Comparison of ENCODE assay signal across 30 cellular contexts in the genomic region with DNA sequence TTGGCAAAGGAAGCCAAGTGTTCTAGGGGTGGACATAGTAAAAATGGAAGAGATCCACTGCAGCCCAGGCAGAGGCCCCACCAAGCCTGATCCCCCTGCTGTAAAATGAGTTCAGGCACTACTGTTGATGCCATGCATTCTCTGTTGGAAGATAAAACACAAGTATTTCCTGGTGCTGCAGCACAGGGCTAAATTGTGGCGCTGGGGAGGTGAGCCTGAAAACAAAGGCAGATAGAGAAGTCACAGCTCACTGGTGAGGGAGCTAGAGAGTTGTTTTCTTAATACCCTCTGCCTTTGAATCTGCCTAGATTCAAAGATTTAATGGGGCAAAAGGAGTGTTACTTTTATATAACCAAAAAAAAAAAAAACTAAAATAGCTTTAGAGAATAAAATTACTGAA.
DNase-seq lines count a peak whose midpoint lies in the region; TF ChIP-seq lines count a peak whose summit lies in the region.
"Had no signal": no experiment of that assay in that cellular context is flagged by ENCODE, and none has a peak within 500 bp of the region (broad histone marks: within the 10 kb centered on the region; RNA-seq: fewer than 3 reads in every experiment).

No MANE protein-coding gene starts in this region.

- H3K79me2 ChIP-seq in H9 (ENCODE audit: insufficient read depth, low read length), result no peaks in the 10 kb centered on the region

- no peaks in the 10 kb centered on the region for H3K36me3 ChIP-seq in endodermal cell (ENCODE audit: control insufficient read depth, insufficient read depth, low read length)
- H3K36me3 ChIP-seq in subcutaneous abdominal adipose tissue (ENCODE audit: control insufficient read depth in 5 of 5, insufficient read depth in 5 of 5, low read length in 5 of 5), result no peaks in the 10 kb centered on the region
- H3K36me3 ChIP-seq: esophagus muscularis mucosa, HAP-1, heart right ventricle had no signal

- H3T11ph ChIP-seq in H9 (ENCODE audit: low read length), result no peak overlapping the region

- no peak overlapping the region for H3K14ac ChIP-seq in H9 (ENCODE audit: insufficient read depth, low read length)

- H3K27me3 Mint-ChIP-seq in H9 (ENCODE audit: low read depth) (peaks cover 6% of the 10 kb centered on the region), endodermal cell (ENCODE audit: insufficient read depth) (no peaks in the 10 kb centered on the region), mesothelial cell of epicardium (ENCODE audit: low read depth) (peaks cover 1% of the 10 kb centered on the region)
- H3K27me3 Mint-ChIP-seq in activated CD4-positive, alpha-beta T cell treated with anti-CD3 and anti-CD28 coated beads, Interleukin-2, amount 10 ng/mL, durations not matched to agents 7 days and 5 days, result peaks cover 23% of the 10 kb centered on the region

- POLR2A ChIA-PET in activated CD4-positive, alpha-beta T cell treated with anti-CD3 and anti-CD28 coated beads, Interleukin-2, amount 10 ng/mL, durations not matched to agents 7 days and 5 days (lab: Charles Lee), result no interaction called here

- no peak overlapping the region for H4K5ac ChIP-seq in H9 (ENCODE audit: insufficient read length, low read depth, low read length)

- CTCF ChIA-PET in activated CD4-positive, alpha-beta T cell treated with anti-CD3 and anti-CD28 coated beads, Interleukin-2, amount 10 ng/mL, durations not matched to agents 7 days and 5 days (lab: Charles Lee), result interaction anchor here (0.6 kb wide), 1 partner anchor 334 kb away, joined by 4 read pairs; no protein-coding TSS in a partner anchor

- H2BK20ac ChIP-seq in H9 (ENCODE audit: low read depth, low read length, poor library complexity, severe bottlenecking), result no peak overlapping the region

- 0 out of 7 replicates have a peak overlapping the region, but pooled peaks of 1 of the 3 experiments have one; percentile 70 for H3K27ac Mint-ChIP-seq in H9
- no peak overlapping the region for H3K27ac Mint-ChIP-seq in endodermal cell
- H3K27ac Mint-ChIP-seq in mesothelial cell of epicardium, result peak overlapping the region; percentile 35
- H3K27ac Mint-ChIP-seq in activated CD4-positive, alpha-beta T cell treated with anti-CD3 and anti-CD28 coated beads, Interleukin-2, amount 10 ng/mL, durations not matched to agents 7 days and 5 days, result no peak overlapping the region
- H3K27ac Mint-ChIP-seq: activated CD4-positive, alpha-beta memory T cell treated with anti-CD3 and anti-CD28 coated beads, Interleukin-2, amount 10 ng/mL, durations not matched to agents 7 days and 5 days; activated naive CD8-positive, alpha-beta T cell treated with anti-CD3 and anti-CD28 coated beads for 36 hours; stimulated activated effector memory CD8-positive, alpha-beta T cell treated with anti-CD3 and anti-CD28 coated beads, Interleukin-12 subunit alpha, Interleukin-12 subunit beta, amount 100 ng/mL, for 72 hours had no signal

- no peak overlapping the region for H3K56ac ChIP-seq in H9 (ENCODE audit: insufficient read length, low read depth, low read length)

- no peak overlapping the region for H2AFZ ChIP-seq in H9 (ENCODE audit: low read length)

- no peak overlapping the region for H3K18ac ChIP-seq in H9 (ENCODE audit: insufficient read length, low read depth, low read length)

- H3K4me3 Mint-ChIP-seq in H9 (no peak overlapping the region), endodermal cell (no peak overlapping the region), mesothelial cell of epicardium (no peak overlapping the region)
- no peak overlapping the region for H3K4me3 Mint-ChIP-seq in activated CD4-positive, alpha-beta T cell treated with anti-CD3 and anti-CD28 coated beads, Interleukin-2, amount 10 ng/mL, durations not matched to agents 7 days and 5 days
- H3K4me3 Mint-ChIP-seq: activated CD4-positive, alpha-beta memory T cell treated with anti-CD3 and anti-CD28 coated beads, Interleukin-2, amount 10 ng/mL, durations not matched to agents 7 days and 5 days; activated naive CD8-positive, alpha-beta T cell treated with anti-CD3 and anti-CD28 coated beads for 36 hours; stimulated activated effector memory CD8-positive, alpha-beta T cell treated with anti-CD3 and anti-CD28 coated beads, Interleukin-12 subunit alpha, Interleukin-12 subunit beta, amount 100 ng/mL, for 72 hours had no signal

- H3K4me3 ChIP-seq in endodermal cell (ENCODE audit: low read length) (no peak overlapping the region), subcutaneous abdominal adipose tissue (ENCODE audit: low read depth in 1 of 5, low read length in 5 of 5) (no peak overlapping the region)
- H3K4me3 ChIP-seq: coronary artery, esophagus muscularis mucosa, HAP-1, heart right ventricle had no signal

- no peaks in the 10 kb centered on the region for H3K27me3 ChIP-seq in H9 (ENCODE audit: insufficient read depth, low read length)
- H3K27me3 ChIP-seq in endodermal cell (ENCODE audit: control insufficient read depth, insufficient read depth, low read length, poor library complexity, severe bottlenecking), result no peaks in the 10 kb centered on the region
- H3K27me3 ChIP-seq in subcutaneous abdominal adipose tissue (ENCODE audit: control insufficient read depth in 5 of 5, insufficient read depth in 4 of 5, low read length in 5 of 5), result no peaks in the 10 kb centered on the region

- H3K9me3 ChIP-seq in H9 (ENCODE audit: control insufficient read depth, low read depth, low read length), result no peaks in the 10 kb centered on the region
- no peaks in the 10 kb centered on the region for H3K9me3 ChIP-seq in endodermal cell (ENCODE audit: control insufficient read depth, low read length)
- H3K9me3 ChIP-seq in subcutaneous abdominal adipose tissue (ENCODE audit: control insufficient read depth in 5 of 5, low read length in 5 of 5), result peaks cover 0 to 3% (median 0%) of the 10 kb centered on the region in 5 donors
- H3K9me3 ChIP-seq: esophagus muscularis mucosa, HAP-1, heart right ventricle had no signal

- H2BK5ac ChIP-seq in H9 (ENCODE audit: insufficient read length, low read length), result no peak overlapping the region

- H4K91ac ChIP-seq in H9 (ENCODE audit: insufficient read length, low read depth, low read length), result no peak overlapping the region

- H4K8ac ChIP-seq in H9 (replicated peaks; ENCODE audit: insufficient read length, low read depth, low read length), result no peak overlapping the region

- H3K4ac ChIP-seq in H9 (ENCODE audit: low read depth, low read length), result no peak overlapping the region

- H2BK12ac ChIP-seq in H9 (ENCODE audit: insufficient read length, low read depth, low read length), result no peak overlapping the region

- H2BK120ac ChIP-seq in H9 (ENCODE audit: low read depth, low read length, poor library complexity, severe bottlenecking), result no peak overlapping the region

- DNase-seq in H9 (peak; percentile 35), endodermal cell (peak; percentile 68), mesothelial cell of epicardium (ENCODE audit: low spot score in 2 of 2, unreplicated experiment in 2 of 2) (no peak), SKM-1 (lab: John Stamatoyannopoulos, UW; ENCODE audit: unreplicated experiment) (no peak), dermis blood vessel endothelial cell (no peak)
- DNase-seq in activated CD4-positive, alpha-beta T cell treated with anti-CD3 and anti-CD28 coated beads, Interleukin-2, amount 10 ng/mL, durations not matched to agents 7 days and 5 days, result no peak
- DNase-seq: activated CD4-positive, alpha-beta memory T cell treated with anti-CD3 and anti-CD28 coated beads, Interleukin-2, amount 10 ng/mL, durations not matched to agents 7 days and 5 days; activated CD4-positive, CD25-positive, alpha-beta regulatory T cell treated with anti-CD3 and anti-CD28 coated beads, Interleukin-2, amount 50 U/mL, for 72 hours; activated CD8-positive, alpha-beta memory T cell treated with anti-CD3 and anti-CD28 coated beads, Interleukin-2, amount 50 U/mL, for 48 hours; activated naive CD8-positive, alpha-beta T cell treated with anti-CD3 and anti-CD28 coated beads for 36 hours; aorta; C1 segment of cervical spinal cord; EL; foreskin melanocyte; heart right ventricle; left ventricle myocardium superior; midbrain; MM.1S; NCI-H1417; NCI-H2029 treated with DMSO at 0.1 percent for 48 hours; NCI-H226; NCI-H748 treated with DMSO at 0.1 percent for 48 hours; RPMI8226; stimulated activated CD4-positive, alpha-beta T cell treated with anti-CD3 and anti-CD28 coated beads, Interleukin-4, amount 100 ng/mL, for 24 hours had no signal

- peak; percentile 49 for TF ChIP-seq CTCF in H9 (conservative IDR thresholded peaks at IDR 0.05)
- TF ChIP-seq CTCF in endodermal cell (conservative IDR thresholded peaks at IDR 0.05), result peak; percentile 57
- no peak for TF ChIP-seq CTCF in mesothelial cell of epicardium (IDR thresholded peaks at IDR 0.05; ENCODE audit: unreplicated experiment)

- no peaks in the 10 kb centered on the region for H4K20me1 ChIP-seq in H9 (ENCODE audit: control insufficient read depth, insufficient read depth, insufficient read length)

- H3K79me1 ChIP-seq in H9 (ENCODE audit: insufficient read depth, low read depth, low read length, poor library complexity, severe bottlenecking), result no peaks in the 10 kb centered on the region

- H3K9ac ChIP-seq in H9 (ENCODE audit: extremely low read depth, insufficient read length, low read length) (no peak overlapping the region), endodermal cell (ENCODE audit: extremely low read depth, low read length, poor library complexity, severe bottlenecking) (no peak overlapping the region), subcutaneous abdominal adipose tissue (ENCODE audit: low read length in 5 of 5) (no peak overlapping the region)
- H3K9ac ChIP-seq: KMS-11 had no signal

- H3K23ac ChIP-seq in H9 (ENCODE audit: insufficient read length, low read depth, low read length), result no peak overlapping the region

- no peak overlapping the region for H2AK5ac ChIP-seq in H9 (ENCODE audit: insufficient read length, low read length)

- H3K23me2 ChIP-seq in H9 (ENCODE audit: insufficient read length, low read depth, low read length, poor library complexity, severe bottlenecking), result no peaks in the 10 kb centered on the region

- H3K4me2 ChIP-seq in H9 (ENCODE audit: insufficient read depth, insufficient read length, low read length), result no peak overlapping the region
- H3K4me2 ChIP-seq: KMS-11 had no signal

- H3K4me1 ChIP-seq in H9 (ENCODE audit: insufficient read depth, low read length) (no peaks in the 10 kb centered on the region), endodermal cell (ENCODE audit: control insufficient read depth, insufficient read depth, low read length) (no peaks in the 10 kb centered on the region), subcutaneous abdominal adipose tissue (ENCODE audit: control insufficient read depth in 5 of 5, insufficient read depth in 5 of 5, low read length in 5 of 5) (peaks cover 0 to 23% (median 15%) of the 10 kb centered on the region in 5 donors)
- H3K4me1 ChIP-seq: esophagus muscularis mucosa, HAP-1, heart right ventricle had no signal

- no peaks in the 10 kb centered on the region for H3K36me3 Mint-ChIP-seq in H9 (ENCODE audit: insufficient read depth in 1 of 3, low read depth in 3 of 3)
- no peaks in the 10 kb centered on the region for H3K36me3 Mint-ChIP-seq in endodermal cell (ENCODE audit: low read depth)
- H3K36me3 Mint-ChIP-seq in mesothelial cell of epicardium, result peaks cover 16% of the 10 kb centered on the region
- H3K36me3 Mint-ChIP-seq in activated CD4-positive, alpha-beta T cell treated with anti-CD3 and anti-CD28 coated beads, Interleukin-2, amount 10 ng/mL, durations not matched to agents 7 days and 5 days (ENCODE audit: low read depth), result no peaks in the 10 kb centered on the region
- H3K36me3 Mint-ChIP-seq: activated naive CD8-positive, alpha-beta T cell treated with anti-CD3 and anti-CD28 coated beads for 36 hours; stimulated activated effector memory CD8-positive, alpha-beta T cell treated with anti-CD3 and anti-CD28 coated beads, Interleukin-12 subunit alpha, Interleukin-12 subunit beta, amount 100 ng/mL, for 72 hours had no signal

- no CpG with 5 or more reads among the region's 1 CpG for WGBS in H9 (ENCODE audit: extremely low coverage, insufficient read length, low lambda C conversion rate)
- 59% methylated on average over 1 of the region's 1 CpG; no CpG with 5 or more reads in 1 of the 2 experiments for WGBS in endodermal cell (ENCODE audit: insufficient coverage in 1 of 2, insufficient read length in 1 of 2), 2 experiments

- H3K9me3 Mint-ChIP-seq in H9, result no peaks in the 10 kb centered on the region
- H3K9me3 Mint-ChIP-seq in endodermal cell, result no peaks in the 10 kb centered on the region
- peaks cover 3% of the 10 kb centered on the region for H3K9me3 Mint-ChIP-seq in mesothelial cell of epicardium
- no peaks in the 10 kb centered on the region for H3K9me3 Mint-ChIP-seq in activated CD4-positive, alpha-beta T cell treated with anti-CD3 and anti-CD28 coated beads, Interleukin-2, amount 10 ng/mL, durations not matched to agents 7 days and 5 days
- H3K9me3 Mint-ChIP-seq: activated CD4-positive, alpha-beta memory T cell treated with anti-CD3 and anti-CD28 coated beads, Interleukin-2, amount 10 ng/mL, durations not matched to agents 7 days and 5 days; activated naive CD8-positive, alpha-beta T cell treated with anti-CD3 and anti-CD28 coated beads for 36 hours; stimulated activated effector memory CD8-positive, alpha-beta T cell treated with anti-CD3 and anti-CD28 coated beads, Interleukin-12 subunit alpha, Interleukin-12 subunit beta, amount 100 ng/mL, for 72 hours had no signal

- H3K27ac ChIP-seq in H9 (ENCODE audit: insufficient read length, low read depth, low read length) (no peak overlapping the region), endodermal cell (ENCODE audit: low read depth, low read length) (no peak overlapping the region), subcutaneous abdominal adipose tissue (ENCODE audit: low read depth, low read length) (peak overlapping the region; percentile 54)
- H3K27ac ChIP-seq: coronary artery, esophagus muscularis mucosa, heart right ventricle, KMS-11 had no signal

- H2BK15ac ChIP-seq in H9 (ENCODE audit: low read depth, low read length), result no peak overlapping the region

- H3K4me1 Mint-ChIP-seq in H9 (peaks cover 3 to 5% of the 10 kb centered on the region in 2 experiments), endodermal cell (peaks cover 2% of the 10 kb centered on the region), mesothelial cell of epicardium (peaks cover 12% of the 10 kb centered on the region)
- H3K4me1 Mint-ChIP-seq in activated CD4-positive, alpha-beta T cell treated with anti-CD3 and anti-CD28 coated beads, Interleukin-2, amount 10 ng/mL, durations not matched to agents 7 days and 5 days, result no peaks in the 10 kb centered on the region
- H3K4me1 Mint-ChIP-seq: activated CD4-positive, alpha-beta memory T cell treated with anti-CD3 and anti-CD28 coated beads, Interleukin-2, amount 10 ng/mL, durations not matched to agents 7 days and 5 days; stimulated activated effector memory CD8-positive, alpha-beta T cell treated with anti-CD3 and anti-CD28 coated beads, Interleukin-12 subunit alpha, Interleukin-12 subunit beta, amount 100 ng/mL, for 72 hours had no signal

Comparison
In these comparisons a context has a peak if more than half of its experiments do, and no peak if none do; other contexts are left out.
1. DNase-seq: peak in H9 (single experiment) and endodermal cell (single experiment); none in mesothelial cell of epicardium (0 of 2), SKM-1 (single experiment), dermis blood vessel endothelial cell (single experiment) and activated CD4-positive, alpha-beta T cell treated with anti-CD3 and anti-CD28 coated beads, Interleukin-2, amount 10 ng/mL, durations not matched to agents 7 days and 5 days (single experiment).